8 cellular contexts compared by ENCODE assay signal in genomic region chr18:32803571-32803970, GRCh38. TPM values are rescaled to one million over a fixed set of nuclear protein-coding genes. Genes with fewer than 3 reads are reported as not detected.
DNase-seq lines count a peak whose midpoint lies in the region; ATAC-seq, FAIRE-seq and TF ChIP-seq lines count a peak whose summit lies in the region.

No MANE protein-coding gene starts in this region.

- no peaks in the 10 kb centered on the region for H3K36me3 ChIP-seq in stomach

- POLR2A ChIA-PET in HEK293T (lab: Yijun Ruan, JAX) = no interaction called here

- no peaks in the 10 kb centered on the region for H3K4me1 ChIP-seq in stomach

- H3K27ac ChIP-seq in stomach = no peak overlapping the region

- CTCF ChIA-PET in HEK293T (lab: Yijun Ruan, JAX) = interaction anchor here (0.8 kb wide), 1 partner anchor 71 kb away, joined by 3 read pairs; no protein-coding TSS in a partner anchor

- 55 to 72% (median 62%) methylated on average over 3 of the region's 3 CpGs for WGBS in stomach, 5 donors

- intact Hi-C loops in stomach (cut with DNase I; ENCODE audit: low total_unique reads) = no loop called here

- TF ChIP-seq POLR2A in GM12892 (IDR thresholded peaks at IDR 0.05; ENCODE audit: low read depth, low read length) (no peak), stomach (IDR thresholded peaks at IDR 0.05) (no peak)

- no peak overlapping the region for H3K4me3 ChIP-seq in stomach

- TF ChIP-seq CTCF in stomach (IDR thresholded peaks at IDR 0.05) = no peak

- TF ChIP-seq EP300 in stomach (IDR thresholded peaks at IDR 0.05) = no peak

- no peaks in the 10 kb centered on the region for H3K9me3 ChIP-seq in stomach

- no peaks in the 10 kb centered on the region for H3K27me3 ChIP-seq in stomach

- FAIRE-seq in GM12892 (lab: Jason Lieb, UNC) = peak; percentile 78

- DNase-seq in GM12892 (ENCODE audit: insufficient read length) = no peak
- DNase-seq in ecto neural progenitor cell (ENCODE audit: low spot score) = peak; percentile 49
- DNase-seq in stimulated activated CD4-positive, alpha-beta T cell treated with anti-CD3 and anti-CD28 coated beads, Interleukin-15, amount 100 ng/mL, for 24 hours = no peak
- no peak for DNase-seq in stomach
- no peak for DNase-seq in HEK293T (ENCODE audit: extremely low spot score)

- ATAC-seq in GM21447 (IDR thresholded peaks at IDR 0.05; ENCODE audit: unreplicated experiment) = peak; percentile 95
- peak; percentile 65 for ATAC-seq in HG03280 (IDR thresholded peaks at IDR 0.05; ENCODE audit: unreplicated experiment)
- no peak for ATAC-seq in HG02571 (IDR thresholded peaks at IDR 0.05; ENCODE audit: unreplicated experiment)

TF ChIP-seq in HEK293T, 16 proteins besides CTCF, POLR2A, EP300 and RAD21:
- TF ChIP-seq LEF1 (IDR thresholded peaks at IDR 0.05; ENCODE audit: borderline replicate concordance) = no peak
- no peak for TF ChIP-seq FOXK2 (IDR thresholded peaks at IDR 0.05)
- TF ChIP-seq PKNOX1 (IDR thresholded peaks at IDR 0.05) = no peak
- no peak for TF ChIP-seq SP1 (IDR thresholded peaks at IDR 0.05)
- no peak for TF ChIP-seq FOXM1 (IDR thresholded peaks at IDR 0.05; ENCODE audit: borderline replicate concordance)
- no peak for TF ChIP-seq HDGF (IDR thresholded peaks at IDR 0.05; ENCODE audit: borderline replicate concordance)
- TF ChIP-seq FOXA1 (IDR thresholded peaks at IDR 0.05) = no peak
- no peak for TF ChIP-seq SUZ12 (IDR thresholded peaks at IDR 0.05)
- no peak for TF ChIP-seq TARDBP (IDR thresholded peaks at IDR 0.05)
- TF ChIP-seq BHLHE40 (IDR thresholded peaks at IDR 0.05; ENCODE audit: borderline replicate concordance) = no peak
- no peak for TF ChIP-seq L3MBTL2 (conservative IDR thresholded peaks at IDR 0.05)
- TF ChIP-seq ARNT (IDR thresholded peaks at IDR 0.05) = no peak
- no peak for TF ChIP-seq CTBP1 (IDR thresholded peaks at IDR 0.05; ENCODE audit: borderline replicate concordance)
- TF ChIP-seq NFRKB (IDR thresholded peaks at IDR 0.05) = no peak
- TF ChIP-seq ZNF384 (IDR thresholded peaks at IDR 0.05) = no peak
- TF ChIP-seq ELF4 (IDR thresholded peaks at IDR 0.05) = no peak

RNA-seq across cellular contexts. Expression of gene KLHL14, which starts 30.7 kb away (rescaled TPM):
- polyA plus RNA-seq in GM12892 (2012; ENCODE audit: missing spikeins) = 1.1 TPM
- total RNA-seq in stomach = 1 to 10 TPM in 1 of 5 donors, under 1 TPM in 1, not detected in 3; 0.55 to 3.5 TPM
- polyA plus RNA-seq in stomach = under 1 TPM in 2 of 3 donors, not detected in 1; 0.15 to 0.28 TPM
